ENCODE assay signal across 2 cellular contexts in the genomic region with DNA sequence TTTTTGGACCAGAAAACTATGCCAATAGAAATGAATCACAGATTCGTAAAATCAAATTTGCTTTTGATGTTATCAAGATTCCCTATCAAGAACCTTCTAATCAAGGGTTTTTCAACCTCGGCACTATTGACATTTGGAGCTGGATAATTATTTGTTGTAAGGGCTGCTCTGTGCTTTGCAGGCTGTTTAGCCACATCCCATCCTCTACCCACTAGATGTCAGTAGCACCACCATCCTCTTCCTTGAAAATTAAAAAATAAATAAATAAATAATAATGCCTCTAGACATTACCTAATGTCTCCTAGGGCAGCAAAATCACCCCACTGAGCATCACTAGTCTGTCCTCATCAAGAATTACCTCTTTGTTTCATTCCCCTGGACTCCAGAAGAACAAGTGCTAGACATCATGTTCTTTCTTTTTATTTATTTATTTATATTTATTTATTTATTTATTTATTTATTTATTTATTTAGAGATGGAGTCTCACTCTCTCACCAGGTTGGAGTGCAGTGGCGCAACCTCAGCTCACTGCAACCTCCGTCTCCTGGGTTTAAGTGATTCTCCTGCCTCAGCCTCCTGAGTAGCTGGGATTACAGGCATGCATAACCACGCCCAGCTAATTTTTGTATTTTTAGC.
TF ChIP-seq lines count a peak whose summit lies in the region.

No MANE protein-coding gene starts in this region.

TF ChIP-seq in IMR-90, 13 proteins besides CTCF, POLR2A, EP300 and RAD21 (continued from another document):
- no peak for TF ChIP-seq MAZ (IDR thresholded peaks at IDR 0.05; ENCODE audit: borderline replicate concordance, low read depth, low read length)
- no peak for TF ChIP-seq CEBPB (IDR thresholded peaks at IDR 0.05; ENCODE audit: low read depth, low read length)
- no peak for TF ChIP-seq RFX5 (IDR thresholded peaks at IDR 0.05; ENCODE audit: low read depth, low read length)
- no peak for TF ChIP-seq FOS (IDR thresholded peaks at IDR 0.05; ENCODE audit: low read depth, low read length)
- TF ChIP-seq MAFK (IDR thresholded peaks at IDR 0.05; ENCODE audit: low read depth, low read length): no peak

TF ChIP-seq in liver, 16 proteins besides CTCF, POLR2A, EP300 and RAD21 (continued from another document):
- TF ChIP-seq, protein P1, sequence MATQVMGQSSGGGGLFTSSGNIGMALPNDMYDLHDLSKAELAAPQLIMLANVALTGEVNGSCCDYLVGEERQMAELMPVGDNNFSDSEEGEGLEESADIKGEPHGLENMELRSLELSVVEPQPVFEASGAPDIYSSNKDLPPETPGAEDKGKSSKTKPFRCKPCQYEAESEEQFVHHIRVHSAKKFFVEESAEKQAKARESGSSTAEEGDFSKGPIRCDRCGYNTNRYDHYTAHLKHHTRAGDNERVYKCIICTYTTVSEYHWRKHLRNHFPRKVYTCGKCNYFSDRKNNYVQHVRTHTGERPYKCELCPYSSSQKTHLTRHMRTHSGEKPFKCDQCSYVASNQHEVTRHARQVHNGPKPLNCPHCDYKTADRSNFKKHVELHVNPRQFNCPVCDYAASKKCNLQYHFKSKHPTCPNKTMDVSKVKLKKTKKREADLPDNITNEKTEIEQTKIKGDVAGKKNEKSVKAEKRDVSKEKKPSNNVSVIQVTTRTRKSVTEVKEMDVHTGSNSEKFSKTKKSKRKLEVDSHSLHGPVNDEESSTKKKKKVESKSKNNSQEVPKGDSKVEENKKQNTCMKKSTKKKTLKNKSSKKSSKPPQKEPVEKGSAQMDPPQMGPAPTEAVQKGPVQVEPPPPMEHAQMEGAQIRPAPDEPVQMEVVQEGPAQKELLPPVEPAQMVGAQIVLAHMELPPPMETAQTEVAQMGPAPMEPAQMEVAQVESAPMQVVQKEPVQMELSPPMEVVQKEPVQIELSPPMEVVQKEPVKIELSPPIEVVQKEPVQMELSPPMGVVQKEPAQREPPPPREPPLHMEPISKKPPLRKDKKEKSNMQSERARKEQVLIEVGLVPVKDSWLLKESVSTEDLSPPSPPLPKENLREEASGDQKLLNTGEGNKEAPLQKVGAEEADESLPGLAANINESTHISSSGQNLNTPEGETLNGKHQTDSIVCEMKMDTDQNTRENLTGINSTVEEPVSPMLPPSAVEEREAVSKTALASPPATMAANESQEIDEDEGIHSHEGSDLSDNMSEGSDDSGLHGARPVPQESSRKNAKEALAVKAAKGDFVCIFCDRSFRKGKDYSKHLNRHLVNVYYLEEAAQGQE (IDR thresholded peaks at IDR 0.05): no peak
- TF ChIP-seq ATF3 (IDR thresholded peaks at IDR 0.05) (no peak), TAF1 (conservative IDR thresholded peaks at IDR 0.05) (no peak)
